1 cellular context compared by ENCODE assay signal in the genomic region with DNA sequence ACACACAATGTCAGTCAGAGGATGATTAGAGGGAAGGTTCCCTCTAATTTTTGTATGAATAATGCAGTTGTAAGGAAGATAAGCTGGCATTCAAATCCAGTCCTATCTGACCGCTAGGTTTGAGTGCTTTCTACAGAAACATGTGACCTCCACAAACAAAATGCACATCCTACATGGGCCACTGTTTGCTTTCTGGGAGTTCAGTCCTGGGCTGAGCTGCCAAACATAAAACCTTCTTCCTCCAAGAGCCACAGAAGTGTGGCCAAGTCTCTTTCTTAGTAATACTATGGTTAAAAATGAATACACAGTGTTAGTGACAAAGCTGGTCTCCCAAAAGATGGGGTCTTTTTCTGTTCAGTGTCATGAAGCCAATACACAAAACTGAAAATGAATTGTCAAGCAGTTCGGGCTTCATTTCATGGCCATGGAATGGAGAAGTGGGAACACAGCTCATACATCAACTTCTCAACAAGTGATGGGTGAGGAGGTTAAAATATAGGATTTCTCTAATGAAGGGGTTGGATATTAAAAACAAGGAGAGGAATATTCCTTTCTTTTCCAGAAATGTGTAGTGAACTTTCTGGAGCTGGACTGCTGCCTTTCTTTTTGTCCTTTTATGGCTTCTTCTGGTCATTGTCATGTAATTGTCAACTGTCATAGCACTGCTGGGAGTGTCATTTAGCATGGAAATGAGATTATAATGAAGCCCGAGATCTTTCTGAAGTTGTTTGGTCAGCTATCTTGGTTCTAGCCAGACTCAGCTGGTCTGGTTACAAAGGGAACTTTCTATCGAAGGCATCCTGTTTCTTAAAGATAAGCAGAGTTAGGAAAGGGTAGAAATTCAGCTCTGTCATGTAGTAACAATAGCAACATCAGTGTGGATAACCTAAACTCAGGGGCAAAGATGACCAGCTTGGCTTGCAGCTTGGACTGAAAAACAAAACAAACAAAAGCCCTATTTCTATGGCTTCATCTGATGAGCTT.
A peak's percentile ranks its signal among the peaks of the same experiment; 100 is the strongest.
TF ChIP-seq lines count a peak whose summit lies in the region.

No MANE protein-coding gene starts in this region.

TF ChIP-seq in K562, 482 proteins besides CTCF, POLR2A, EP300 and RAD21 (continued from another document and continues in another):
- TF ChIP-seq, protein P1, sequence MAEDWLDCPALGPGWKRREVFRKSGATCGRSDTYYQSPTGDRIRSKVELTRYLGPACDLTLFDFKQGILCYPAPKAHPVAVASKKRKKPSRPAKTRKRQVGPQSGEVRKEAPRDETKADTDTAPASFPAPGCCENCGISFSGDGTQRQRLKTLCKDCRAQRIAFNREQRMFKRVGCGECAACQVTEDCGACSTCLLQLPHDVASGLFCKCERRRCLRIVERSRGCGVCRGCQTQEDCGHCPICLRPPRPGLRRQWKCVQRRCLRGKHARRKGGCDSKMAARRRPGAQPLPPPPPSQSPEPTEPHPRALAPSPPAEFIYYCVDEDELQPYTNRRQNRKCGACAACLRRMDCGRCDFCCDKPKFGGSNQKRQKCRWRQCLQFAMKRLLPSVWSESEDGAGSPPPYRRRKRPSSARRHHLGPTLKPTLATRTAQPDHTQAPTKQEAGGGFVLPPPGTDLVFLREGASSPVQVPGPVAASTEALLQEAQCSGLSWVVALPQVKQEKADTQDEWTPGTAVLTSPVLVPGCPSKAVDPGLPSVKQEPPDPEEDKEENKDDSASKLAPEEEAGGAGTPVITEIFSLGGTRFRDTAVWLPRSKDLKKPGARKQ (CRISPR knock-in tag; IDR thresholded peaks at IDR 0.05): no peak
- TF ChIP-seq, protein P2, sequence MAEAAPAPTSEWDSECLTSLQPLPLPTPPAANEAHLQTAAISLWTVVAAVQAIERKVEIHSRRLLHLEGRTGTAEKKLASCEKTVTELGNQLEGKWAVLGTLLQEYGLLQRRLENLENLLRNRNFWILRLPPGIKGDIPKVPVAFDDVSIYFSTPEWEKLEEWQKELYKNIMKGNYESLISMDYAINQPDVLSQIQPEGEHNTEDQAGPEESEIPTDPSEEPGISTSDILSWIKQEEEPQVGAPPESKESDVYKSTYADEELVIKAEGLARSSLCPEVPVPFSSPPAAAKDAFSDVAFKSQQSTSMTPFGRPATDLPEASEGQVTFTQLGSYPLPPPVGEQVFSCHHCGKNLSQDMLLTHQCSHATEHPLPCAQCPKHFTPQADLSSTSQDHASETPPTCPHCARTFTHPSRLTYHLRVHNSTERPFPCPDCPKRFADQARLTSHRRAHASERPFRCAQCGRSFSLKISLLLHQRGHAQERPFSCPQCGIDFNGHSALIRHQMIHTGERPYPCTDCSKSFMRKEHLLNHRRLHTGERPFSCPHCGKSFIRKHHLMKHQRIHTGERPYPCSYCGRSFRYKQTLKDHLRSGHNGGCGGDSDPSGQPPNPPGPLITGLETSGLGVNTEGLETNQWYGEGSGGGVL (CRISPR knock-in tag; IDR thresholded peaks at IDR 0.05): no peak
- TF ChIP-seq TOE1 (IDR thresholded peaks at IDR 0.05; ENCODE audit: borderline replicate concordance) (no peak), TOE1 (CRISPR knock-in tag; IDR thresholded peaks at IDR 0.05; ENCODE audit: borderline replicate concordance, low read depth) (no peak), ZKSCAN3 (CRISPR knock-in tag; IDR thresholded peaks at IDR 0.05) (no peak), ERF (CRISPR knock-in tag; IDR thresholded peaks at IDR 0.05) (no peak), FIP1L1 (IDR thresholded peaks at IDR 0.05; ENCODE audit: low read depth, low read length, poor library complexity, severe bottlenecking) (no peak), ZKSCAN1 (IDR thresholded peaks at IDR 0.05; ENCODE audit: low read depth, low read length) (0 out of 2 replicates have a peak, but pooled peaks have one; percentile 40), SIRT6 (IDR thresholded peaks at IDR 0.05; ENCODE audit: low read depth, low read length) (no peak), MAFK (IDR thresholded peaks at IDR 0.05; ENCODE audit: low read length) (peak; percentile 51; the same call in 1 of the 2 replicates), ZNF140 (CRISPR knock-in tag; IDR thresholded peaks at IDR 0.05) (no peak), RBFOX2 (IDR thresholded peaks at IDR 0.05; ENCODE audit: low read depth, low read length) (peak; percentile 50), ZNF76 (CRISPR knock-in tag; IDR thresholded peaks at IDR 0.05; ENCODE audit: borderline replicate concordance) (no peak), ZNF780A (CRISPR knock-in tag; IDR thresholded peaks at IDR 0.05) (no peak), HDAC6 (IDR thresholded peaks at IDR 0.05; ENCODE audit: low read depth, low read length) (no peak), SNIP1 (IDR thresholded peaks at IDR 0.05; ENCODE audit: low read depth) (no peak), HDAC2 (IDR thresholded peaks at IDR 0.05) (peak; percentile 93), SIN3A (IDR thresholded peaks at IDR 0.05; ENCODE audit: borderline replicate concordance in 2 of 2, control insufficient read depth in 1 of 2, low read depth in 2 of 2, low read length in 2 of 2) (no peak), PTRF (tag; IDR thresholded peaks at IDR 0.05) (peak; percentile 16; the same call in 1 of the 2 replicates), ZNF253 (CRISPR knock-in tag; conservative IDR thresholded peaks at IDR 0.05) (no peak), ZBTB17 (CRISPR knock-in tag; IDR thresholded peaks at IDR 0.05) (peak; percentile 37), ZNF239 (CRISPR knock-in tag; IDR thresholded peaks at IDR 0.05) (no peak), GABPB1 (CRISPR knock-in tag; IDR thresholded peaks at IDR 0.05) (no peak), ZNF57 (CRISPR knock-in tag; IDR thresholded peaks at IDR 0.05) (no peak), EP400 (IDR thresholded peaks at IDR 0.05) (no peak; the same call in 1 of the 2 replicates), NFATC3 (IDR thresholded peaks at IDR 0.05) (no peak), ZNF695 (CRISPR knock-in tag; IDR thresholded peaks at IDR 0.05) (no peak), BCOR (IDR thresholded peaks at IDR 0.05) (peak; percentile 54), ARID1B (IDR thresholded peaks at IDR 0.05) (peak; percentile 97), BHLHE40 (IDR thresholded peaks at IDR 0.05; ENCODE audit: low read length) (no peak), HNRNPH1 (optimal IDR thresholded peaks at IDR 0.05; ENCODE audit: low read depth, low read length) (no peak), PML (IDR thresholded peaks at IDR 0.05; ENCODE audit: low read length) (peak; percentile 90), RAD51 (IDR thresholded peaks at IDR 0.05; ENCODE audit: borderline replicate concordance, low read depth) (no peak)
- TF ChIP-seq, protein P3, sequence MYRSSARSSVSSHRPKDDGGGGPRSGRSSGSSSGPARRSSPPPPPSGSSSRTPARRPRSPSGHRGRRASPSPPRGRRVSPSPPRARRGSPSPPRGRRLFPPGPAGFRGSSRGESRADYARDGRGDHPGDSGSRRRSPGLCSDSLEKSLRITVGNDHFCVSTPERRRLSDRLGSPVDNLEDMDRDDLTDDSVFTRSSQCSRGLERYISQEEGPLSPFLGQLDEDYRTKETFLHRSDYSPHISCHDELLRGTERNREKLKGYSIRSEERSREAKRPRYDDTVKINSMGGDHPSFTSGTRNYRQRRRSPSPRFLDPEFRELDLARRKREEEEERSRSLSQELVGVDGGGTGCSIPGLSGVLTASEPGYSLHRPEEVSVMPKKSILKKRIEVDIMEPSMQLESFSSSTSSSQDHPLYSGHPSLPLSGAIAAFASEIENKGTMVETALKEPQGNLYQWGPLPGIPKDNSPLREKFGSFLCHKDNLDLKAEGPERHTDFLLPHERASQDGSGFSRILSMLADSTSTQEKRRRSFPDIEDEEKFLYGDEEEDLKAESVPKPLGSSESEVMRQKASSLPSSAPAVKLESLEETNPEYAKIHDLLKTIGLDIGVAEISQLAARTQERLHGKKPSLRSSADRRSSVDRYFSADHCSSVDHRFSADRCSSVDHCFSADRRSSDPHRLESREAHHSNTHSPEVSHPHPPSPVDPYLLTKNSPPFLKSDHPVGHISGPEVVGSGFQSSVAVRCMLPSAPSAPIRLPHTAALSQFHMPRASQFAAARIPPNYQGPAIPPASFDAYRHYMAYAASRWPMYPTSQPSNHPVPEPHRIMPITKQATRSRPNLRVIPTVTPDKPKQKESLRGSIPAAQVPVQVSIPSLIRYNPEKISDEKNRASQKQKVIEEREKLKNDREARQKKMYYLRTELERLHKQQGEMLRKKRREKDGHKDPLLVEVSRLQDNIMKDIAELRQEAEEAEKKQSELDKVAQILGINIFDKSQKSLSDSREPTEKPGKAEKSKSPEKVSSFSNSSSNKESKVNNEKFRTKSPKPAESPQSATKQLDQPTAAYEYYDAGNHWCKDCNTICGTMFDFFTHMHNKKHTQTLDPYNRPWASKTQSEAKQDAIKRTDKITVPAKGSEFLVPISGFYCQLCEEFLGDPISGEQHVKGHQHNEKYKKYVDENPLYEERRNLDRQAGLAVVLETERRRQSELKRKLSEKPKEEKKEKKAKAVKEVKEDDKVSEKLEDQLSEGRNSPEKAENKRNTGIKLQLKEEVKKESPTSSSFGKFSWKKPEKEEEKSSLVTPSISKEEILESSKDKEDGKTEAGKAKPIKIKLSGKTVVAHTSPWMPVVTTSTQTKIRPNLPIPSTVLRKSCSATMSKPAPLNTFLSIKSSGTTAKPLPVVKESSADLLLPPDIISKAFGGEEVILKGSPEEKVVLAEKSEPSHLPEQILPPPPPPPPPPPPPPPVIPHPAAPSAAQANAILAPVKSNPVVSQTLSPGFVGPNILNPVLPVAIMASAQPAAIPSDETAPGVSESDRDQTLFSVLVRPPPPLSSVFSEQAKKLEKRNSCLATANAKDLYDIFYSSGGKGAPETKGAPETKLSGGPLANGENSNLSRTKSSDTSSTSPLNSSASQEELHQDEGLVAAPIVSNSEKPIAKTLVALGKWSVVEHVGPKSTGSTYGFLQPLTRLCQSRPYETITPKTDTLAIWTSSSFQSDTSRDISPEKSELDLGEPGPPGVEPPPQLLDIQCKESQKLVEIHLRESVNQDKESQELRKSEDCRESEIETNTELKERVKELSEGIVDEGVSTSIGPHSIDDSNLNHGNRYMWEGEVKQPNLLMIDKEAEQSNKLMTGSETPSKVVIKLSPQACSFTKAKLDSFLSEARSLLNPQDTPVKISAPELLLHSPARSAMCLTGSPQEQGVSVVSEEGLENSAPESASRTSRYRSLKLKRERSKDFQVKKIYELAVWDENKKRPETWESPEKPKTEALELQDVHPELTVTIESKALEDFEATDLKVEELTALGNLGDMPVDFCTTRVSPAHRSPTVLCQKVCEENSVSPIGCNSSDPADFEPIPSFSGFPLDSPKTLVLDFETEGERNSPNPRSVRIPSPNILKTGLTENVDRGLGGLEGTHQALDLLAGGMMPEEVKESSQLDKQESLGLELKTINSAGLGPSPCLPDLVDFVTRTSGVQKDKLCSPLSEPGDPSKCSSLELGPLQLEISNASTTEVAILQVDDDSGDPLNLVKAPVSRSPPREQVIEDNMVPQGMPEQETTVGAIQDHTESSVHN (IDR thresholded peaks at IDR 0.05; ENCODE audit: borderline replicate concordance in 1 of 2, low read depth in 1 of 2): peak in 1 of 2 experiments; percentile 61; a peak in 1 of 4 replicates
- TF ChIP-seq, protein P4, sequence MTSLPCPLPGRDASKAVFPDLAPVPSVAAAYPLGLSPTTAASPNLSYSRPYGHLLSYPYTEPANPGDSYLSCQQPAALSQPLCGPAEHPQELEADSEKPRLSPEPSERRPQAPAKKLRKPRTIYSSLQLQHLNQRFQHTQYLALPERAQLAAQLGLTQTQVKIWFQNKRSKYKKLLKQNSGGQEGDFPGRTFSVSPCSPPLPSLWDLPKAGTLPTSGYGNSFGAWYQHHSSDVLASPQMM (CRISPR knock-in tag; IDR thresholded peaks at IDR 0.05): no peak
- TF ChIP-seq, protein P5, sequence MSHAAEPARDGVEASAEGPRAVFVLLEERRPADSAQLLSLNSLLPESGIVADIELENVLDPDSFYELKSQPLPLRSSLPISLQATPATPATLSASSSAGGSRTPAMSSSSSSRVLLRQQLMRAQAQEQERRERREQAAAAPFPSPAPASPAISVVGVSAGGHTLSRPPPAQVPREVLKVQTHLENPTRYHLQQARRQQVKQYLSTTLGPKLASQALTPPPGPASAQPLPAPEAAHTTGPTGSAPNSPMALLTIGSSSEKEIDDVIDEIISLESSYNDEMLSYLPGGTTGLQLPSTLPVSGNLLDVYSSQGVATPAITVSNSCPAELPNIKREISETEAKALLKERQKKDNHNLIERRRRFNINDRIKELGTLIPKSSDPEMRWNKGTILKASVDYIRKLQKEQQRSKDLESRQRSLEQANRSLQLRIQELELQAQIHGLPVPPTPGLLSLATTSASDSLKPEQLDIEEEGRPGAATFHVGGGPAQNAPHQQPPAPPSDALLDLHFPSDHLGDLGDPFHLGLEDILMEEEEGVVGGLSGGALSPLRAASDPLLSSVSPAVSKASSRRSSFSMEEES (CRISPR knock-in tag; IDR thresholded peaks at IDR 0.05): no peak; the same call in 1 of the 2 replicates
- TF ChIP-seq, protein P6, sequence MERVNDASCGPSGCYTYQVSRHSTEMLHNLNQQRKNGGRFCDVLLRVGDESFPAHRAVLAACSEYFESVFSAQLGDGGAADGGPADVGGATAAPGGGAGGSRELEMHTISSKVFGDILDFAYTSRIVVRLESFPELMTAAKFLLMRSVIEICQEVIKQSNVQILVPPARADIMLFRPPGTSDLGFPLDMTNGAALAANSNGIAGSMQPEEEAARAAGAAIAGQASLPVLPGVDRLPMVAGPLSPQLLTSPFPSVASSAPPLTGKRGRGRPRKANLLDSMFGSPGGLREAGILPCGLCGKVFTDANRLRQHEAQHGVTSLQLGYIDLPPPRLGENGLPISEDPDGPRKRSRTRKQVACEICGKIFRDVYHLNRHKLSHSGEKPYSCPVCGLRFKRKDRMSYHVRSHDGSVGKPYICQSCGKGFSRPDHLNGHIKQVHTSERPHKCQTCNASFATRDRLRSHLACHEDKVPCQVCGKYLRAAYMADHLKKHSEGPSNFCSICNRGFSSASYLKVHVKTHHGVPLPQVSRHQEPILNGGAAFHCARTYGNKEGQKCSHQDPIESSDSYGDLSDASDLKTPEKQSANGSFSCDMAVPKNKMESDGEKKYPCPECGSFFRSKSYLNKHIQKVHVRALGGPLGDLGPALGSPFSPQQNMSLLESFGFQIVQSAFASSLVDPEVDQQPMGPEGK (CRISPR knock-in tag; IDR thresholded peaks at IDR 0.05; ENCODE audit: borderline replicate concordance): no peak
- TF ChIP-seq, protein P7, sequence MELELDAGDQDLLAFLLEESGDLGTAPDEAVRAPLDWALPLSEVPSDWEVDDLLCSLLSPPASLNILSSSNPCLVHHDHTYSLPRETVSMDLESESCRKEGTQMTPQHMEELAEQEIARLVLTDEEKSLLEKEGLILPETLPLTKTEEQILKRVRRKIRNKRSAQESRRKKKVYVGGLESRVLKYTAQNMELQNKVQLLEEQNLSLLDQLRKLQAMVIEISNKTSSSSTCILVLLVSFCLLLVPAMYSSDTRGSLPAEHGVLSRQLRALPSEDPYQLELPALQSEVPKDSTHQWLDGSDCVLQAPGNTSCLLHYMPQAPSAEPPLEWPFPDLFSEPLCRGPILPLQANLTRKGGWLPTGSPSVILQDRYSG (tag; conservative IDR thresholded peaks at IDR 0.05; ENCODE audit: low read depth): peak; percentile 82
- TF ChIP-seq, protein P8, sequence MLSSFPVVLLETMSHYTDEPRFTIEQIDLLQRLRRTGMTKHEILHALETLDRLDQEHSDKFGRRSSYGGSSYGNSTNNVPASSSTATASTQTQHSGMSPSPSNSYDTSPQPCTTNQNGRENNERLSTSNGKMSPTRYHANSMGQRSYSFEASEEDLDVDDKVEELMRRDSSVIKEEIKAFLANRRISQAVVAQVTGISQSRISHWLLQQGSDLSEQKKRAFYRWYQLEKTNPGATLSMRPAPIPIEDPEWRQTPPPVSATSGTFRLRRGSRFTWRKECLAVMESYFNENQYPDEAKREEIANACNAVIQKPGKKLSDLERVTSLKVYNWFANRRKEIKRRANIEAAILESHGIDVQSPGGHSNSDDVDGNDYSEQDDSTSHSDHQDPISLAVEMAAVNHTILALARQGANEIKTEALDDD (IDR thresholded peaks at IDR 0.05): peak; percentile 99
